In the genomic region with DNA sequence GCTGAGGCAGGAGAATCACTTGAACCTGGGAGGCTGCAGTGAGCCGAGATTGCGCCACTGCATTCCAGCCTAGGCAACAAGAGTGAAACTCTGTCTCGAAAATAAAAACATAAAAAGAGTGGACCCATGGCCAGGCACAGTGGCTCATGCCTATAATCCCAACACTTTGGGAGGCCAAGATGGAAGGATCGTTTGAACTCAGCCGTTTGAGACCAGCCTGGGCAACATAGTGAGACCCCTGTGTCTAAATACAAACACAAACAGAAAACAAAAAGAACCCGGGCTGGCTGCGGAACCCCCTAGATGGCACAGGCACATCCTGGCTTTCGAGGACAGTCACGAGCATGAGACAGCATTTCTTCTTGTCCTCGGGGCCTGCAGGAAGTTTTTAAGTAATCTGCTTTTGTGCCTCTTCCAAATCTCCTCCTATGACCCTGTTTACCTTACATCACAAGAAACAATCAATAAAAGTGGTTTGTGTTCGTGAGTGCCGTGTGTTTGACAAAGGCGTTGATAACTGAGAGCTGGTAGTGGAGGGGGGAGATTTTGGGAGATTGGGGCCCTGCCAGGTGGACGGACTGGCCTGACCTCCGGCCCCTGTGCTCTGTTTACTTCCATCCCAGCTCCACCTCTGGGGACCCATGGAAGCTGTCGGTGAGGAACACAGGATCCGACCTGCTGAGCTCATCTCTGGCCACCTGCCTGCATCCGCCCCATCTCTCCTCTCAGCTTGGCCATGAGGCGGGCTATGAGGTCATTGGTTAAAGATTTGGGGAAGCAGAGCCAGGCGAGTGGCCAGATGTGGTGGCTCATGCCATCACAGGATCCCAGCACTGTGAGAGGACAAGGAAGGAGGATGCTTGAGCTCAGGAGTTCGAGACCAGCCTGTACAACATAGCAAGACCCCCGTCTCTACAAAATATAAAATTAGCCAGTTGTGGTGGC, we compare ENCODE assay signal across 1 cellular context.
A peak's percentile ranks its signal among the peaks of the same experiment; 100 is the strongest.
TF ChIP-seq lines count a peak whose summit lies in the region.

No MANE protein-coding gene starts in this region.

TF ChIP-seq in K562, 482 proteins besides CTCF, POLR2A, EP300 and RAD21 (continued from another document and continues in another):
- TF ChIP-seq ZNF586 (CRISPR knock-in tag; conservative IDR thresholded peaks at IDR 0.05) (no peak), CHCHD3 (CRISPR knock-in tag; IDR thresholded peaks at IDR 0.05) (no peak), JUN (IDR thresholded peaks at IDR 0.05; ENCODE audit: borderline replicate concordance, low read depth, low read length) (peak; percentile 85), JUN (CRISPR knock-in tag; IDR thresholded peaks at IDR 0.05; ENCODE audit: borderline replicate concordance) (no peak; the same call in 1 of the 2 replicates), HNRNPLL (IDR thresholded peaks at IDR 0.05; ENCODE audit: low read depth, low read length, poor library complexity, severe bottlenecking) (no peak), BCOR (IDR thresholded peaks at IDR 0.05) (peak; percentile 52), TCFL5 (CRISPR knock-in tag; conservative IDR thresholded peaks at IDR 0.05) (0 out of 2 replicates have a peak, but pooled peaks have one; percentile 36), SREBF1 (IDR thresholded peaks at IDR 0.05; ENCODE audit: borderline replicate concordance, low read depth, low read length) (no peak), SMARCE1 (IDR thresholded peaks at IDR 0.05) (peak; percentile 61; the same call in 1 of the 2 replicates), ZNF212 (CRISPR knock-in tag; IDR thresholded peaks at IDR 0.05) (no peak), ZBTB17 (CRISPR knock-in tag; IDR thresholded peaks at IDR 0.05) (no peak), MCM2 (IDR thresholded peaks at IDR 0.05; ENCODE audit: low read depth) (no peak), DIDO1 (tag; IDR thresholded peaks at IDR 0.05; ENCODE audit: low read depth) (no peak), MYBL2 (IDR thresholded peaks at IDR 0.05; ENCODE audit: low read depth) (no peak), MYBL2 (CRISPR knock-in tag; IDR thresholded peaks at IDR 0.05; ENCODE audit: borderline replicate concordance) (no peak), LCOR (CRISPR knock-in tag; IDR thresholded peaks at IDR 0.05) (peak; percentile 93), ZKSCAN8 (CRISPR knock-in tag; IDR thresholded peaks at IDR 0.05) (no peak), MTA2 (IDR thresholded peaks at IDR 0.05; ENCODE audit: low read depth) (no peak), ETS2 (tag; IDR thresholded peaks at IDR 0.05; ENCODE audit: borderline replicate concordance, poor library complexity, severe bottlenecking) (no peak), ZNF76 (CRISPR knock-in tag; IDR thresholded peaks at IDR 0.05; ENCODE audit: borderline replicate concordance) (no peak), TOE1 (IDR thresholded peaks at IDR 0.05; ENCODE audit: borderline replicate concordance) (0 out of 2 replicates have a peak, but pooled peaks have one; percentile 34), TOE1 (CRISPR knock-in tag; IDR thresholded peaks at IDR 0.05; ENCODE audit: borderline replicate concordance, low read depth) (no peak), NEUROD1 (IDR thresholded peaks at IDR 0.05; ENCODE audit: borderline replicate concordance, low read depth, low read length, partially characterized antibody) (no peak), DMBX1 (CRISPR knock-in tag; IDR thresholded peaks at IDR 0.05; ENCODE audit: borderline replicate concordance) (peak; percentile 74; the same call in 1 of the 2 replicates), PTRF (tag; IDR thresholded peaks at IDR 0.05) (no peak), ZNF143 (CRISPR knock-in tag; IDR thresholded peaks at IDR 0.05) (no peak), ZNF184 (CRISPR knock-in tag; IDR thresholded peaks at IDR 0.05) (no peak), C11orf30 (IDR thresholded peaks at IDR 0.05; ENCODE audit: low read depth) (peak; percentile 84)
- TF ChIP-seq, protein P1, sequence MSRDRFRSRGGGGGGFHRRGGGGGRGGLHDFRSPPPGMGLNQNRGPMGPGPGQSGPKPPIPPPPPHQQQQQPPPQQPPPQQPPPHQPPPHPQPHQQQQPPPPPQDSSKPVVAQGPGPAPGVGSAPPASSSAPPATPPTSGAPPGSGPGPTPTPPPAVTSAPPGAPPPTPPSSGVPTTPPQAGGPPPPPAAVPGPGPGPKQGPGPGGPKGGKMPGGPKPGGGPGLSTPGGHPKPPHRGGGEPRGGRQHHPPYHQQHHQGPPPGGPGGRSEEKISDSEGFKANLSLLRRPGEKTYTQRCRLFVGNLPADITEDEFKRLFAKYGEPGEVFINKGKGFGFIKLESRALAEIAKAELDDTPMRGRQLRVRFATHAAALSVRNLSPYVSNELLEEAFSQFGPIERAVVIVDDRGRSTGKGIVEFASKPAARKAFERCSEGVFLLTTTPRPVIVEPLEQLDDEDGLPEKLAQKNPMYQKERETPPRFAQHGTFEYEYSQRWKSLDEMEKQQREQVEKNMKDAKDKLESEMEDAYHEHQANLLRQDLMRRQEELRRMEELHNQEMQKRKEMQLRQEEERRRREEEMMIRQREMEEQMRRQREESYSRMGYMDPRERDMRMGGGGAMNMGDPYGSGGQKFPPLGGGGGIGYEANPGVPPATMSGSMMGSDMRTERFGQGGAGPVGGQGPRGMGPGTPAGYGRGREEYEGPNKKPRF (IDR thresholded peaks at IDR 0.05; ENCODE audit: low read depth, low read length), result no peak
- TF ChIP-seq, protein P2, sequence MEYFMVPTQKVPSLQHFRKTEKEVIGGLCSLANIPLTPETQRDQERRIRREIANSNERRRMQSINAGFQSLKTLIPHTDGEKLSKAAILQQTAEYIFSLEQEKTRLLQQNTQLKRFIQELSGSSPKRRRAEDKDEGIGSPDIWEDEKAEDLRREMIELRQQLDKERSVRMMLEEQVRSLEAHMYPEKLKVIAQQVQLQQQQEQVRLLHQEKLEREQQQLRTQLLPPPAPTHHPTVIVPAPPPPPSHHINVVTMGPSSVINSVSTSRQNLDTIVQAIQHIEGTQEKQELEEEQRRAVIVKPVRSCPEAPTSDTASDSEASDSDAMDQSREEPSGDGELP (CRISPR knock-in tag; IDR thresholded peaks at IDR 0.05; ENCODE audit: borderline replicate concordance), result peak; percentile 75
- TF ChIP-seq, protein P3, sequence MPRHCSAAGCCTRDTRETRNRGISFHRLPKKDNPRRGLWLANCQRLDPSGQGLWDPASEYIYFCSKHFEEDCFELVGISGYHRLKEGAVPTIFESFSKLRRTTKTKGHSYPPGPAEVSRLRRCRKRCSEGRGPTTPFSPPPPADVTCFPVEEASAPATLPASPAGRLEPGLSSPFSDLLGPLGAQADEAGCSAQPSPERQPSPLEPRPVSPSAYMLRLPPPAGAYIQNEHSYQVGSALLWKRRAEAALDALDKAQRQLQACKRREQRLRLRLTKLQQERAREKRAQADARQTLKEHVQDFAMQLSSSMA (CRISPR knock-in tag; IDR thresholded peaks at IDR 0.05), result no peak
- TF ChIP-seq, protein P4, sequence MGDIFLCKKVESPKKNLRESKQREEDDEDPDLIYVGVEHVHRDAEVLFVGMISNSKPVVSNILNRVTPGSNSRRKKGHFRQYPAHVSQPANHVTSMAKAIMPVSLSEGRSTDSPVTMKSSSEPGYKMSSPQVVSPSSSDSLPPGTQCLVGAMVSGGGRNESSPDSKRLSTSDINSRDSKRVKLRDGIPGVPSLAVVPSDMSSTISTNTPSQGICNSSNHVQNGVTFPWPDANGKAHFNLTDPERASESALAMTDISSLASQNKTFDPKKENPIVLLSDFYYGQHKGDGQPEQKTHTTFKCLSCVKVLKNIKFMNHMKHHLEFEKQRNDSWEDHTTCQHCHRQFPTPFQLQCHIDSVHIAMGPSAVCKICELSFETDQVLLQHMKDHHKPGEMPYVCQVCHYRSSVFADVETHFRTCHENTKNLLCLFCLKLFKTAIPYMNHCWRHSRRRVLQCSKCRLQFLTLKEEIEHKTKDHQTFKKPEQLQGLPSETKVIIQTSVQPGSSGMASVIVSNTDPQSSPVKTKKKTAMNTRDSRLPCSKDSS (IDR thresholded peaks at IDR 0.05; ENCODE audit: low read depth, partially characterized antibody), result no peak
- TF ChIP-seq, protein P5, sequence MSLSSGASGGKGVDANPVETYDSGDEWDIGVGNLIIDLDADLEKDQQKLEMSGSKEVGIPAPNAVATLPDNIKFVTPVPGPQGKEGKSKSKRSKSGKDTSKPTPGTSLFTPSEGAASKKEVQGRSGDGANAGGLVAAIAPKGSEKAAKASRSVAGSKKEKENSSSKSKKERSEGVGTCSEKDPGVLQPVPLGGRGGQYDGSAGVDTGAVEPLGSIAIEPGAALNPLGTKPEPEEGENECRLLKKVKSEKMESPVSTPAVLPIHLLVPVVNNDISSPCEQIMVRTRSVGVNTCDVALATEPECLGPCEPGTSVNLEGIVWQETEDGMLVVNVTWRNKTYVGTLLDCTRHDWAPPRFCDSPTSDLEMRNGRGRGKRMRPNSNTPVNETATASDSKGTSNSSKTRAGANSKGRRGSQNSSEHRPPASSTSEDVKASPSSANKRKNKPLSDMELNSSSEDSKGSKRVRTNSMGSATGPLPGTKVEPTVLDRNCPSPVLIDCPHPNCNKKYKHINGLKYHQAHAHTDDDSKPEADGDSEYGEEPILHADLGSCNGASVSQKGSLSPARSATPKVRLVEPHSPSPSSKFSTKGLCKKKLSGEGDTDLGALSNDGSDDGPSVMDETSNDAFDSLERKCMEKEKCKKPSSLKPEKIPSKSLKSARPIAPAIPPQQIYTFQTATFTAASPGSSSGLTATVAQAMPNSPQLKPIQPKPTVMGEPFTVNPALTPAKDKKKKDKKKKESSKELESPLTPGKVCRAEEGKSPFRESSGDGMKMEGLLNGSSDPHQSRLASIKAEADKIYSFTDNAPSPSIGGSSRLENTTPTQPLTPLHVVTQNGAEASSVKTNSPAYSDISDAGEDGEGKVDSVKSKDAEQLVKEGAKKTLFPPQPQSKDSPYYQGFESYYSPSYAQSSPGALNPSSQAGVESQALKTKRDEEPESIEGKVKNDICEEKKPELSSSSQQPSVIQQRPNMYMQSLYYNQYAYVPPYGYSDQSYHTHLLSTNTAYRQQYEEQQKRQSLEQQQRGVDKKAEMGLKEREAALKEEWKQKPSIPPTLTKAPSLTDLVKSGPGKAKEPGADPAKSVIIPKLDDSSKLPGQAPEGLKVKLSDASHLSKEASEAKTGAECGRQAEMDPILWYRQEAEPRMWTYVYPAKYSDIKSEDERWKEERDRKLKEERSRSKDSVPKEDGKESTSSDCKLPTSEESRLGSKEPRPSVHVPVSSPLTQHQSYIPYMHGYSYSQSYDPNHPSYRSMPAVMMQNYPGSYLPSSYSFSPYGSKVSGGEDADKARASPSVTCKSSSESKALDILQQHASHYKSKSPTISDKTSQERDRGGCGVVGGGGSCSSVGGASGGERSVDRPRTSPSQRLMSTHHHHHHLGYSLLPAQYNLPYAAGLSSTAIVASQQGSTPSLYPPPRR (CRISPR knock-in tag; IDR thresholded peaks at IDR 0.05; ENCODE audit: borderline replicate concordance), result peak; percentile 60; the same call in 1 of the 2 replicates
- TF ChIP-seq, protein P6, sequence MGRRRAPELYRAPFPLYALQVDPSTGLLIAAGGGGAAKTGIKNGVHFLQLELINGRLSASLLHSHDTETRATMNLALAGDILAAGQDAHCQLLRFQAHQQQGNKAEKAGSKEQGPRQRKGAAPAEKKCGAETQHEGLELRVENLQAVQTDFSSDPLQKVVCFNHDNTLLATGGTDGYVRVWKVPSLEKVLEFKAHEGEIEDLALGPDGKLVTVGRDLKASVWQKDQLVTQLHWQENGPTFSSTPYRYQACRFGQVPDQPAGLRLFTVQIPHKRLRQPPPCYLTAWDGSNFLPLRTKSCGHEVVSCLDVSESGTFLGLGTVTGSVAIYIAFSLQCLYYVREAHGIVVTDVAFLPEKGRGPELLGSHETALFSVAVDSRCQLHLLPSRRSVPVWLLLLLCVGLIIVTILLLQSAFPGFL (CRISPR knock-in tag; IDR thresholded peaks at IDR 0.05), result no peak
- TF ChIP-seq, protein P7, sequence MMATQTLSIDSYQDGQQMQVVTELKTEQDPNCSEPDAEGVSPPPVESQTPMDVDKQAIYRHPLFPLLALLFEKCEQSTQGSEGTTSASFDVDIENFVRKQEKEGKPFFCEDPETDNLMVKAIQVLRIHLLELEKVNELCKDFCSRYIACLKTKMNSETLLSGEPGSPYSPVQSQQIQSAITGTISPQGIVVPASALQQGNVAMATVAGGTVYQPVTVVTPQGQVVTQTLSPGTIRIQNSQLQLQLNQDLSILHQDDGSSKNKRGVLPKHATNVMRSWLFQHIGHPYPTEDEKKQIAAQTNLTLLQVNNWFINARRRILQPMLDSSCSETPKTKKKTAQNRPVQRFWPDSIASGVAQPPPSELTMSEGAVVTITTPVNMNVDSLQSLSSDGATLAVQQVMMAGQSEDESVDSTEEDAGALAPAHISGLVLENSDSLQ (IDR thresholded peaks at IDR 0.05), result peak; percentile 37; the same call in 1 of the 2 replicates
- TF ChIP-seq, protein P8, sequence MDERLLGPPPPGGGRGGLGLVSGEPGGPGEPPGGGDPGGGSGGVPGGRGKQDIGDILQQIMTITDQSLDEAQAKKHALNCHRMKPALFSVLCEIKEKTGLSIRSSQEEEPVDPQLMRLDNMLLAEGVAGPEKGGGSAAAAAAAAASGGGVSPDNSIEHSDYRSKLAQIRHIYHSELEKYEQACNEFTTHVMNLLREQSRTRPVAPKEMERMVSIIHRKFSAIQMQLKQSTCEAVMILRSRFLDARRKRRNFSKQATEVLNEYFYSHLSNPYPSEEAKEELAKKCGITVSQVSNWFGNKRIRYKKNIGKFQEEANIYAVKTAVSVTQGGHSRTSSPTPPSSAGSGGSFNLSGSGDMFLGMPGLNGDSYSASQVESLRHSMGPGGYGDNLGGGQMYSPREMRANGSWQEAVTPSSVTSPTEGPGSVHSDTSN (CRISPR knock-in tag; IDR thresholded peaks at IDR 0.05; ENCODE audit: low read depth), result no peak
- TF ChIP-seq, protein P8 (tag; conservative IDR thresholded peaks at IDR 0.05; ENCODE audit: low read depth), result peak; percentile 62
- TF ChIP-seq, protein P9, sequence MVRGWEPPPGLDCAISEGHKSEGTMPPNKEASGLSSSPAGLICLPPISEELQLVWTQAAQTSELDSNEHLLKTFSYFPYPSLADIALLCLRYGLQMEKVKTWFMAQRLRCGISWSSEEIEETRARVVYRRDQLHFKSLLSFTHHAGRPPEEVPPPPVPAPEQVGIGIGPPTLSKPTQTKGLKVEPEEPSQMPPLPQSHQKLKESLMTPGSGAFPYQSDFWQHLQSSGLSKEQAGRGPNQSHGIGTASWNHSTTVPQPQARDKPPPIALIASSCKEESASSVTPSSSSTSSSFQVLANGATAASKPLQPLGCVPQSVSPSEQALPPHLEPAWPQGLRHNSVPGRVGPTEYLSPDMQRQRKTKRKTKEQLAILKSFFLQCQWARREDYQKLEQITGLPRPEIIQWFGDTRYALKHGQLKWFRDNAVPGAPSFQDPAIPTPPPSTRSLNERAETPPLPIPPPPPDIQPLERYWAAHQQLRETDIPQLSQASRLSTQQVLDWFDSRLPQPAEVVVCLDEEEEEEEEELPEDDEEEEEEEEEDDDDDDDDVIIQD (CRISPR knock-in tag; IDR thresholded peaks at IDR 0.05), result no peak
- TF ChIP-seq, protein P10, sequence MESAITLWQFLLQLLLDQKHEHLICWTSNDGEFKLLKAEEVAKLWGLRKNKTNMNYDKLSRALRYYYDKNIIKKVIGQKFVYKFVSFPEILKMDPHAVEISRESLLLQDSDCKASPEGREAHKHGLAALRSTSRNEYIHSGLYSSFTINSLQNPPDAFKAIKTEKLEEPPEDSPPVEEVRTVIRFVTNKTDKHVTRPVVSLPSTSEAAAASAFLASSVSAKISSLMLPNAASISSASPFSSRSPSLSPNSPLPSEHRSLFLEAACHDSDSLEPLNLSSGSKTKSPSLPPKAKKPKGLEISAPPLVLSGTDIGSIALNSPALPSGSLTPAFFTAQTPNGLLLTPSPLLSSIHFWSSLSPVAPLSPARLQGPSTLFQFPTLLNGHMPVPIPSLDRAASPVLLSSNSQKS (CRISPR knock-in tag; IDR thresholded peaks at IDR 0.05), result no peak
